34 cellular contexts compared by ENCODE assay signal in the genomic region with DNA sequence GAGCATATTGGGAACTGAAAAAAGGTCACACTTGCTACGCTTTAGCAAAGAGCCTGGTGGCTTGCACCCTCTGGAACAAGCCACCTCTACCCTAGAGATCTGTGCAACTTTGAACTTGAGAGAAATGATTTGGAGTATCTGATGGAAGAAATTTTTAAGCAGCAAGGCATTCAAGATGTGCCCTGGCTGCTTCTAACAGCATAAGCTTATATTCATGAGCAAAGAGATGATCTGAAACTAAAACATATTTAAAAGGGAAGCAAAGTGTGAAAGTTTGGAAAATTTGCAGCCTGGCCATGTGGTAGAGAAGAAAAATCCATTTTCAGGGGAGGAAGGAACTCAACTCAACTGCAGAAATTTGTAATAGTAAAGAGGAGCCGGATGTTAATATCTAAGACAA.
"Had no signal": no experiment of that assay in that cellular context is flagged by ENCODE, and none has a peak within 500 bp of the region (broad histone marks: within the 10 kb centered on the region; RNA-seq: fewer than 3 reads in every experiment).

No MANE protein-coding gene starts in this region.

- H3K27me3 Mint-ChIP-seq: activated CD4-positive, alpha-beta memory T cell treated with anti-CD3 and anti-CD28 coated beads, Interleukin-2, amount 10 ng/mL, durations not matched to agents 7 days and 5 days; activated CD4-positive, alpha-beta T cell treated with anti-CD3 and anti-CD28 coated beads for 36 hours; activated CD4-positive, alpha-beta T cell treated with anti-CD3 and anti-CD28 coated beads, Interleukin-2, amount 10 ng/mL, durations not matched to agents 7 days and 5 days; activated CD8-positive, alpha-beta memory T cell treated with anti-CD3 and anti-CD28 coated beads, Interleukin-2, amount 10 ng/mL, durations not matched to agents 7 days and 5 days; activated naive CD4-positive, alpha-beta T cell treated with anti-CD3 and anti-CD28 coated beads, Interleukin-2, amount 10 ng/mL, durations not matched to agents 7 days and 5 days; activated naive CD4-positive, alpha-beta T cell treated with anti-CD3 and anti-CD28 coated beads, Interleukin-2, amount 50 U/mL, for 24 hours; activated naive CD8-positive, alpha-beta T cell; activated naive CD8-positive, alpha-beta T cell treated with anti-CD3 and anti-CD28 coated beads, Interleukin-2, amount 10 ng/mL, durations not matched to agents 7 days and 5 days; activated naive CD8-positive, alpha-beta T cell treated with anti-CD3 and anti-CD28 coated beads, Interleukin-2, amount 50 U/mL, for 24 hours; activated T-cell treated with anti-CD3 and anti-CD28 coated beads, Interleukin-2, amount 50 U/mL, for 24 hours had no signal

- H3K27me3 ChIP-seq: ascending aorta, cardiac muscle cell had no signal

- DNase-seq: activated CD4-positive, alpha-beta memory T cell treated with anti-CD3 and anti-CD28 coated beads, Interleukin-2, amount 10 ng/mL, durations not matched to agents 7 days and 5 days; activated CD4-positive, alpha-beta T cell treated with anti-CD3 and anti-CD28 coated beads for 1 hour; activated CD4-positive, alpha-beta T cell treated with anti-CD3 and anti-CD28 coated beads for 36 hours; activated CD4-positive, alpha-beta T cell treated with anti-CD3 and anti-CD28 coated beads for 48 hours; activated CD4-positive, alpha-beta T cell treated with anti-CD3 and anti-CD28 coated beads, Interleukin-2, amount 10 ng/mL, durations not matched to agents 7 days and 5 days; activated CD4-positive, alpha-beta T cell treated with anti-CD3 and anti-CD28 coated beads, Interleukin-2, amount 50 U/mL, for 48 hours; activated CD8-positive, alpha-beta memory T cell treated with anti-CD3 and anti-CD28 coated beads for 24 hours; activated CD8-positive, alpha-beta memory T cell treated with anti-CD3 and anti-CD28 coated beads, Interleukin-2, amount 10 ng/mL, durations not matched to agents 7 days and 5 days; activated CD8-positive, alpha-beta memory T cell treated with anti-CD3 and anti-CD28 coated beads, Interleukin-2, amount 50 U/mL, for 48 hours; activated CD8-positive, alpha-beta T cell treated with anti-CD3 and anti-CD28 coated beads, Interleukin-2, amount 10 ng/mL, durations not matched to agents 7 days and 5 days; activated effector memory CD4-positive, alpha-beta T cell treated with Interleukin-2 at 50 U/mL for 16 hours; activated gamma-delta T cell; activated naive CD4-positive, alpha-beta T cell treated with anti-CD3 and anti-CD28 coated beads, Interleukin-2, amount 10 ng/mL, durations not matched to agents 7 days and 5 days; activated naive CD4-positive, alpha-beta T cell treated with Interleukin-2 at 50 U/mL for 16 hours; activated naive CD8-positive, alpha-beta T cell treated with anti-CD3 and anti-CD28 coated beads, Interleukin-2, amount 10 ng/mL, durations not matched to agents 7 days and 5 days; activated naive CD8-positive, alpha-beta T cell treated with anti-CD3 and anti-CD28 coated beads, Interleukin-2, amount 50 U/mL, for 24 hours; activated T-cell treated with anti-CD3 and anti-CD28 coated beads, Interleukin-2, amount 50 U/mL, for 24 hours; activated T-cell treated with anti-CD3 and anti-CD28 coated beads, Interleukin-2, amount 50 U/mL, for 48 hours; amygdala; anterior cingulate cortex; central memory CD4-positive, alpha-beta T cell; T-helper 1 cell; T-helper 2 cell; T-helper 9 cell had no signal

- H3K4me3 Mint-ChIP-seq: activated CD4-positive, alpha-beta memory T cell treated with anti-CD3 and anti-CD28 coated beads, Interleukin-2, amount 10 ng/mL, durations not matched to agents 7 days and 5 days; activated CD4-positive, alpha-beta T cell treated with anti-CD3 and anti-CD28 coated beads for 36 hours; activated CD4-positive, alpha-beta T cell treated with anti-CD3 and anti-CD28 coated beads, Interleukin-2, amount 10 ng/mL, durations not matched to agents 7 days and 5 days; activated CD8-positive, alpha-beta memory T cell treated with anti-CD3 and anti-CD28 coated beads, Interleukin-2, amount 10 ng/mL, durations not matched to agents 7 days and 5 days; activated CD8-positive, alpha-beta T cell treated with anti-CD3 and anti-CD28 coated beads, Interleukin-2, amount 10 ng/mL, durations not matched to agents 7 days and 5 days; activated naive CD4-positive, alpha-beta T cell treated with anti-CD3 and anti-CD28 coated beads, Interleukin-2, amount 10 ng/mL, durations not matched to agents 7 days and 5 days; activated naive CD4-positive, alpha-beta T cell treated with anti-CD3 and anti-CD28 coated beads, Interleukin-2, amount 50 U/mL, for 24 hours; activated naive CD8-positive, alpha-beta T cell; activated naive CD8-positive, alpha-beta T cell treated with anti-CD3 and anti-CD28 coated beads, Interleukin-2, amount 10 ng/mL, durations not matched to agents 7 days and 5 days; activated naive CD8-positive, alpha-beta T cell treated with anti-CD3 and anti-CD28 coated beads, Interleukin-2, amount 50 U/mL, for 24 hours; activated T-cell treated with anti-CD3 and anti-CD28 coated beads, Interleukin-2, amount 50 U/mL, for 24 hours; brain; T-helper 1 cell treated with Interleukin-12 subunit alpha and Interleukin-12 subunit beta and Interleukin-4 antibody, amounts not matched to agents 30 μg/mL and 1 μg/mL, for 36 hours; T-helper 2 cell treated with Interferon-gamma antibody and Interleukin-4, amounts not matched to agents 5 μg/mL and 100 μg/mL, for 36 hours had no signal

- ATAC-seq: activated CD4-positive, alpha-beta T cell treated with anti-CD3 and anti-CD28 coated beads for 36 hours; activated CD4-positive, CD25-positive, alpha-beta regulatory T cell treated with anti-CD3 and anti-CD28 coated beads, Interleukin-2, amount 50 U/mL, for 24 hours; activated CD8-positive, alpha-beta memory T cell treated with anti-CD3 and anti-CD28 coated beads, Interleukin-2, amount 10 ng/mL, durations not matched to agents 7 days and 5 days; activated CD8-positive, alpha-beta T cell treated with anti-CD3 and anti-CD28 coated beads, Interleukin-2, amount 10 ng/mL, durations not matched to agents 7 days and 5 days; activated naive CD8-positive, alpha-beta T cell treated with anti-CD3 and anti-CD28 coated beads, Interleukin-2, amount 50 U/mL, for 24 hours had no signal

- H3K27ac Mint-ChIP-seq: activated CD4-positive, alpha-beta memory T cell treated with anti-CD3 and anti-CD28 coated beads, Interleukin-2, amount 10 ng/mL, durations not matched to agents 7 days and 5 days; activated CD4-positive, alpha-beta T cell treated with anti-CD3 and anti-CD28 coated beads for 36 hours; activated CD4-positive, alpha-beta T cell treated with anti-CD3 and anti-CD28 coated beads, Interleukin-2, amount 10 ng/mL, durations not matched to agents 7 days and 5 days; activated CD8-positive, alpha-beta memory T cell treated with anti-CD3 and anti-CD28 coated beads, Interleukin-2, amount 10 ng/mL, durations not matched to agents 7 days and 5 days; activated CD8-positive, alpha-beta T cell treated with anti-CD3 and anti-CD28 coated beads, Interleukin-2, amount 10 ng/mL, durations not matched to agents 7 days and 5 days; activated naive CD4-positive, alpha-beta T cell treated with anti-CD3 and anti-CD28 coated beads, Interleukin-2, amount 10 ng/mL, durations not matched to agents 7 days and 5 days; activated naive CD4-positive, alpha-beta T cell treated with anti-CD3 and anti-CD28 coated beads, Interleukin-2, amount 50 U/mL, for 24 hours; activated naive CD8-positive, alpha-beta T cell; activated naive CD8-positive, alpha-beta T cell treated with anti-CD3 and anti-CD28 coated beads, Interleukin-2, amount 10 ng/mL, durations not matched to agents 7 days and 5 days; activated naive CD8-positive, alpha-beta T cell treated with anti-CD3 and anti-CD28 coated beads, Interleukin-2, amount 50 U/mL, for 24 hours; activated T-cell treated with anti-CD3 and anti-CD28 coated beads, Interleukin-2, amount 50 U/mL, for 24 hours; activated T-helper 2 cell treated with anti-CD3 and anti-CD28 coated beads, Interferon-gamma antibody, Interleukin-2, Interleukin-4, amounts not matched to agents 10 μg/mL and 5 μg/mL and 100 μg/mL, durations not matched to agents 14 hours and 24 hours and 36 hours; brain; T-helper 1 cell treated with Interleukin-12 subunit alpha and Interleukin-12 subunit beta and Interleukin-4 antibody, amounts not matched to agents 30 μg/mL and 1 μg/mL, for 36 hours; T-helper 2 cell treated with Interferon-gamma antibody and Interleukin-4, amounts not matched to agents 5 μg/mL and 100 μg/mL, for 36 hours had no signal

- H3K4me3 ChIP-seq: ascending aorta, cardiac muscle cell had no signal

- H3K4me1 Mint-ChIP-seq: activated CD4-positive, alpha-beta memory T cell treated with anti-CD3 and anti-CD28 coated beads, Interleukin-2, amount 10 ng/mL, durations not matched to agents 7 days and 5 days; activated CD4-positive, alpha-beta T cell treated with anti-CD3 and anti-CD28 coated beads for 36 hours; activated CD4-positive, alpha-beta T cell treated with anti-CD3 and anti-CD28 coated beads, Interleukin-2, amount 10 ng/mL, durations not matched to agents 7 days and 5 days; activated CD8-positive, alpha-beta memory T cell treated with anti-CD3 and anti-CD28 coated beads, Interleukin-2, amount 10 ng/mL, durations not matched to agents 7 days and 5 days; activated naive CD4-positive, alpha-beta T cell treated with anti-CD3 and anti-CD28 coated beads, Interleukin-2, amount 10 ng/mL, durations not matched to agents 7 days and 5 days; activated naive CD4-positive, alpha-beta T cell treated with anti-CD3 and anti-CD28 coated beads, Interleukin-2, amount 50 U/mL, for 24 hours; activated naive CD8-positive, alpha-beta T cell treated with anti-CD3 and anti-CD28 coated beads, Interleukin-2, amount 10 ng/mL, durations not matched to agents 7 days and 5 days; activated naive CD8-positive, alpha-beta T cell treated with anti-CD3 and anti-CD28 coated beads, Interleukin-2, amount 50 U/mL, for 24 hours; brain had no signal

- H3K27ac ChIP-seq: ascending aorta, cardiac muscle cell, VCaP had no signal

- H3K4me1 ChIP-seq: ascending aorta had no signal
